ENCODE assay signal across 8 cellular contexts in the genomic region with DNA sequence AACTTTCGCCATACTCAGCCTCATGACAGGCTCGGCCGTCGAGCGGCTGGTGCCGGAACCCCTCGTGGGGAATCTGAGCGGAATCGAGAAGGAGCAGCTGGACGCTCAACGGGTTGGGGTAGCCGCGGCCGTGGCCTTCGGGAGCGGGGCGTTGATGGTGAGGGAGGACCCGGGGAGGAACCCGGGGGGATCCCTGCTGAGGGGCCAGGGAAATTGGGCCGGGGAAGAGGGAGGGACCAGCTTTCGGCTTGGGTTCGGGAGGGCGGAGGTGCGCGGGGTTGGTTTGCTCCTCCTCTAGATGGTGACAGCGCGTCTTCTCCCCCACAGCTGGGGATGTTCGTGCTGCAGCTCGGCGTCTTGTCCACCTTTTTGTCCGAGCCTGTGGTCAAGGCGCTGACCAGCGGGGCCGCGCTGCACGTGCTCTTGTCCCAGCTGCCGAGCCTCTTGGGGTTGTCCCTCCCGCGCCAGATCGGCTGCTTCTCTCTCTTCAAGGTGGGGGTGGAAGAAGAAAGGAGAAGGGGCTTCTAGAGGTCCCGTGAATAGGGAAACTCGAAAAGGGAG. TPM values are rescaled to one million over a fixed set of nuclear protein-coding genes. Genes with fewer than 3 reads are reported as not detected.
DNase-seq lines count a peak whose midpoint lies in the region; ATAC-seq and TF ChIP-seq lines count a peak whose summit lies in the region.

No MANE protein-coding gene starts in this region.

- DNase-seq in 8988T (peak; percentile 40), choroid plexus epithelial cell (ENCODE audit: low read depth) (no peak), mucosa of gallbladder (ENCODE audit: low spot score) (no peak), cerebellar nuclear complex (lab: John Stamatoyannopoulos, UW) (no peak)

- H3K9me3 ChIP-seq in HUES48 (ENCODE audit: control insufficient read depth, insufficient read depth, low read length), result 0 out of 2 replicates have a peak, but pooled peaks cover 3% of the 10 kb centered on the region
- no peaks in the 10 kb centered on the region for H3K9me3 ChIP-seq in mesodermal cell (ENCODE audit: control insufficient read depth, low read length)

- no peak for TF ChIP-seq CTCF in choroid plexus epithelial cell (conservative IDR thresholded peaks at IDR 0.05; ENCODE audit: low read depth, low read length)

- H3K9ac ChIP-seq in HUES48 (ENCODE audit: low read depth, low read length), result no peak overlapping the region

- H3K36me3 ChIP-seq in HUES48 (ENCODE audit: control insufficient read depth, insufficient read depth, low read length) (no peaks in the 10 kb centered on the region), mesodermal cell (ENCODE audit: control insufficient read depth, insufficient read depth, low read length) (peaks cover 13% of the 10 kb centered on the region)

- H3K4me1 ChIP-seq in HUES48 (ENCODE audit: control insufficient read depth, insufficient read depth, low read length) (peaks cover 17% of the 10 kb centered on the region), mesodermal cell (ENCODE audit: control insufficient read depth, insufficient read depth, low read length, poor library complexity, severe bottlenecking) (no peaks in the 10 kb centered on the region)

- no peak for ATAC-seq in GM21723 (IDR thresholded peaks at IDR 0.05; ENCODE audit: unreplicated experiment)
- ATAC-seq in GM18511 (IDR thresholded peaks at IDR 0.05; ENCODE audit: unreplicated experiment), result no peak

- peaks cover 99% of the 10 kb centered on the region for H3K27me3 ChIP-seq in HUES48 (ENCODE audit: control insufficient read depth, insufficient read depth, low read length)

- H3K4me3 ChIP-seq in HUES48 (ENCODE audit: low read depth, low read length) (peak overlapping the region; percentile 41), choroid plexus epithelial cell (ENCODE audit: low read depth, low read length) (peak overlapping the region; percentile 50), mesodermal cell (ENCODE audit: extremely low read depth, insufficient read depth, low read length, poor library complexity, severe bottlenecking) (peak overlapping the region; percentile 5)

- H3K27ac ChIP-seq in HUES48 (ENCODE audit: low read depth, low read length), result no peak overlapping the region
- H3K27ac ChIP-seq in mesodermal cell (ENCODE audit: low read depth, low read length, severe bottlenecking), result no peak overlapping the region

- WGBS in mesodermal cell (ENCODE audit: insufficient coverage in 2 of 2), 2 experiments, result 3% methylated on average over 33 to 34 of the region's 42 CpGs

RNA-seq across cellular contexts. Expression of gene ARHGEF25, which starts 9.8 kb away (rescaled TPM):
- 36.3 TPM for polyA plus RNA-seq in mesodermal cell (2013, experiment 1 of 2)
- 30.7 TPM for polyA plus RNA-seq in mesodermal cell (2013, experiment 2 of 2)
- 26.2 TPM for total RNA-seq in mucosa of gallbladder

RNA-seq across cellular contexts. Expression of gene B4GALNT1, which starts 12.0 kb away (rescaled TPM):
- 2.1 TPM for polyA plus RNA-seq in mesodermal cell (2013, experiment 1 of 2)
- polyA plus RNA-seq in mesodermal cell (2013, experiment 2 of 2), result 1.3 TPM
- total RNA-seq in mucosa of gallbladder, result 1.3 TPM

RNA-seq across cellular contexts. Expression of gene DTX3, which starts 16.4 kb away (rescaled TPM):
- polyA plus RNA-seq in mesodermal cell (2013, experiment 1 of 2), result 45.3 TPM
- 37.5 TPM for polyA plus RNA-seq in mesodermal cell (2013, experiment 2 of 2)
- 31.2 TPM for total RNA-seq in mucosa of gallbladder

RNA-seq across cellular contexts. Expression of gene PIP4K2C, which starts 30.0 kb away (rescaled TPM):
- polyA plus RNA-seq in mesodermal cell (2013, experiment 1 of 2), result 17.0 TPM
- 12.5 TPM for polyA plus RNA-seq in mesodermal cell (2013, experiment 2 of 2)
- 36.1 TPM for total RNA-seq in mucosa of gallbladder
